9 cellular contexts compared by ENCODE assay signal in genomic region chr7:107924841-107925490, GRCh38. TPM values are rescaled to one million over a fixed set of nuclear protein-coding genes. Genes with fewer than 3 reads are reported as not detected.
DNase-seq lines count a peak whose midpoint lies in the region; ATAC-seq lines count a peak whose summit lies in the region.
"Had no signal": no experiment of that assay in that cellular context is flagged by ENCODE, and none has a peak within 500 bp of the region (broad histone marks: within the 10 kb centered on the region; RNA-seq: fewer than 3 reads in every experiment).

No MANE protein-coding gene starts in this region.

- H3K4me3 ChIP-seq in thymus (ENCODE audit: low read length), result no peak overlapping the region

- peaks cover 12% of the 10 kb centered on the region for H3K4me1 ChIP-seq in thymus (ENCODE audit: control insufficient read depth, insufficient read depth, low read length)

- WGBS in thymus, result 41% methylated on average over 5 of the region's 5 CpGs

- H3K9me3 Mint-ChIP-seq in activated naive CD4-positive, alpha-beta T cell treated with anti-CD3 and anti-CD28 coated beads, Interleukin-2, amount 10 ng/mL, durations not matched to agents 7 days and 5 days, result no peaks in the 10 kb centered on the region
- H3K9me3 Mint-ChIP-seq in T-cell, result no peaks in the 10 kb centered on the region
- H3K9me3 Mint-ChIP-seq: natural killer cell treated with Interleukin-12 subunit alpha and Interleukin-12 subunit beta and Interleukin-15 and Interleukin-18, amount 100 ng/mL, for 72 hours had no signal

- H3K27me3 ChIP-seq in thymus (ENCODE audit: control insufficient read depth, insufficient read depth), result no peaks in the 10 kb centered on the region

- H3K27ac Mint-ChIP-seq in activated naive CD4-positive, alpha-beta T cell treated with anti-CD3 and anti-CD28 coated beads, Interleukin-2, amount 10 ng/mL, durations not matched to agents 7 days and 5 days, result peak overlapping the region; percentile 20
- peak overlapping the region; percentile 48 to 78 for H3K27ac Mint-ChIP-seq in T-cell

- H3K4me3 Mint-ChIP-seq in activated naive CD4-positive, alpha-beta T cell treated with anti-CD3 and anti-CD28 coated beads, Interleukin-2, amount 10 ng/mL, durations not matched to agents 7 days and 5 days, result no peak overlapping the region
- H3K4me3 Mint-ChIP-seq in T-cell, result peak overlapping the region in 1 of 3 donors; percentile 57
- H3K4me3 Mint-ChIP-seq: natural killer cell treated with Interleukin-12 subunit alpha and Interleukin-12 subunit beta and Interleukin-15 and Interleukin-18, amount 100 ng/mL, for 72 hours had no signal

- H3K36me3 Mint-ChIP-seq in activated naive CD4-positive, alpha-beta T cell treated with anti-CD3 and anti-CD28 coated beads, Interleukin-2, amount 10 ng/mL, durations not matched to agents 7 days and 5 days, result peaks cover 59% of the 10 kb centered on the region
- peaks cover 60% of the 10 kb centered on the region for H3K36me3 Mint-ChIP-seq in T-cell

- H3K27ac ChIP-seq in thymus (ENCODE audit: low read depth), result peak overlapping the region; percentile 60

- H3K27me3 Mint-ChIP-seq in activated naive CD4-positive, alpha-beta T cell treated with anti-CD3 and anti-CD28 coated beads, Interleukin-2, amount 10 ng/mL, durations not matched to agents 7 days and 5 days, result no peaks in the 10 kb centered on the region
- H3K27me3 Mint-ChIP-seq in T-cell, result no peaks in the 10 kb centered on the region
- H3K27me3 Mint-ChIP-seq: natural killer cell treated with Interleukin-12 subunit alpha and Interleukin-12 subunit beta and Interleukin-15 and Interleukin-18, amount 100 ng/mL, for 72 hours had no signal

- H3K36me3 ChIP-seq in thymus (ENCODE audit: control insufficient read depth, insufficient read depth), result no peaks in the 10 kb centered on the region

- no peak for DNase-seq in activated naive CD4-positive, alpha-beta T cell treated with anti-CD3 and anti-CD28 coated beads, Interleukin-2, amount 10 ng/mL, durations not matched to agents 7 days and 5 days
- DNase-seq in activated naive CD4-positive, alpha-beta T cell treated with anti-CD3 and anti-CD28 coated beads, Interleukin-2, amount 50 U/mL, for 16 hours, result no peak
- DNase-seq in T-cell (no peak), NCI-H2107 treated with DMSO at 0.1 percent for 48 hours (lab: John Stamatoyannopoulos, UW; ENCODE audit: unreplicated experiment) (no peak), NCI-H510A treated with DMSO at 0.1 percent for 48 hours (lab: John Stamatoyannopoulos, UW) (no peak)
- DNase-seq in activated CD4-positive, CD25-positive, alpha-beta regulatory T cell treated with anti-CD3 and anti-CD28 coated beads, Interleukin-2, amount 50 U/mL, for 72 hours, result no peak

- peak; percentile 76 for ATAC-seq in HG02970 (IDR thresholded peaks at IDR 0.05; ENCODE audit: low FRiP score, unreplicated experiment)
- peak in 3 of 4 experiments; percentile 41 to 72 (median 53) for ATAC-seq in T-cell (replicated peaks in 1 of 4)

- peaks cover 30% of the 10 kb centered on the region for H3K4me1 Mint-ChIP-seq in activated naive CD4-positive, alpha-beta T cell treated with anti-CD3 and anti-CD28 coated beads, Interleukin-2, amount 10 ng/mL, durations not matched to agents 7 days and 5 days
- H3K4me1 Mint-ChIP-seq in T-cell, result peaks cover 47 to 54% (median 52%) of the 10 kb centered on the region in 3 donors

- CTCF ChIA-PET in activated naive CD4-positive, alpha-beta T cell treated with anti-CD3 and anti-CD28 coated beads, Interleukin-2, amount 10 ng/mL, durations not matched to agents 7 days and 5 days (lab: Charles Lee), result no interaction called here
- CTCF ChIA-PET in T-cell (lab: Charles Lee), result interaction anchor here in 1 of 2 donors (0.6 kb wide), 1 partner anchor 1948 kb away, joined by 4 read pairs; no protein-coding TSS in a partner anchor

- POLR2A ChIA-PET in T-cell (lab: Charles Lee), result interaction anchor here in 1 of 2 donors (0.7 kb wide), 1 partner anchor 24 kb away, joined by 3 read pairs; no protein-coding TSS in a partner anchor

- H3K9me3 ChIP-seq in thymus (ENCODE audit: control insufficient read depth), result no peaks in the 10 kb centered on the region

RNA-seq across cellular contexts. Expression of gene DLD, which starts 34.0 kb away (rescaled TPM):
- total RNA-seq in T-cell, result 10 to 100 TPM; 32.3 to 63.6 (median 41.9) TPM
- polyA plus RNA-seq in thymus, result 44.2 TPM
